In genomic region chr7:127959770-127960169, GRCh38 we compare ENCODE assay signal across 21 cellular contexts.
DNase-seq lines count a peak whose midpoint lies in the region; ATAC-seq, FAIRE-seq and TF ChIP-seq lines count a peak whose summit lies in the region.
"Had no signal": no experiment of that assay in that cellular context is flagged by ENCODE, and none has a peak within 500 bp of the region (broad histone marks: within the 10 kb centered on the region; RNA-seq: fewer than 3 reads in every experiment).

No MANE protein-coding gene starts in this region.

- no peak overlapping the region for H2AFZ ChIP-seq in MM.1S (ENCODE audit: low read length)

- no peaks in the 10 kb centered on the region for H4K20me1 ChIP-seq in MM.1S (ENCODE audit: insufficient read depth, low read length)

- peaks cover 9% of the 10 kb centered on the region; the same call in 1 of the 2 replicates for H3F3A ChIP-seq in MM.1S (ENCODE audit: insufficient read depth, low read length)

- H3K36me3 ChIP-seq in MM.1S (replicated peaks; ENCODE audit: insufficient read depth, low read length) = no peaks in the 10 kb centered on the region; the same call in 1 of the 2 replicates
- H3K36me3 ChIP-seq in lower lobe of right lung = no peaks in the 10 kb centered on the region
- H3K36me3 ChIP-seq: colonic mucosa, Peyer's patch, prostate gland had no signal

- H3K4me1 ChIP-seq in MM.1S (ENCODE audit: low read length) = peaks cover 29% of the 10 kb centered on the region
- no peaks in the 10 kb centered on the region for H3K4me1 ChIP-seq in lower lobe of right lung
- H3K4me1 ChIP-seq: colonic mucosa, Peyer's patch, prostate gland had no signal

- H3K27ac ChIP-seq in MM.1S (ENCODE audit: low read length) (peak overlapping the region; percentile 5; the same call in 1 of the 2 replicates), lower lobe of right lung (no peak overlapping the region)
- H3K27ac ChIP-seq: colonic mucosa, left lung, Peyer's patch, prostate gland had no signal

- ATAC-seq in GM18909 (IDR thresholded peaks at IDR 0.05; ENCODE audit: poor library complexity, unreplicated experiment) = peak; percentile 75
- ATAC-seq in HG02678 (IDR thresholded peaks at IDR 0.05; ENCODE audit: unreplicated experiment) = peak; percentile 80
- ATAC-seq in lower lobe of right lung = no peak
- no peak for ATAC-seq in GM21367 (IDR thresholded peaks at IDR 0.05; ENCODE audit: unreplicated experiment)
- ATAC-seq: left lung had no signal

- H3K9me3 ChIP-seq in MM.1S (replicated peaks; ENCODE audit: insufficient read depth, low read length) (no peaks in the 10 kb centered on the region), lower lobe of right lung (no peaks in the 10 kb centered on the region)
- H3K9me3 ChIP-seq: colonic mucosa, left lung, Peyer's patch, prostate gland had no signal

- FAIRE-seq in RCC 7860 (lab: Jason Lieb, UNC) = no peak
- FAIRE-seq: G401.6 had no signal

- no peak for TF ChIP-seq CTCF in MM.1S (IDR thresholded peaks at IDR 0.05; ENCODE audit: low read length)
- no peak for TF ChIP-seq CTCF in lower lobe of right lung (IDR thresholded peaks at IDR 0.05)

- H3K9ac ChIP-seq in MM.1S (ENCODE audit: low read length) = no peak overlapping the region

- peak; percentile 26 for DNase-seq in COLO668 (lab: John Stamatoyannopoulos, UW; ENCODE audit: unreplicated experiment)
- DNase-seq in MM.1S = no peak
- DNase-seq in lower lobe of right lung = no peak
- no peak for DNase-seq in posterior vena cava (ENCODE audit: low spot score)
- DNase-seq in RCC 7860 (ENCODE audit: low spot score) = no peak
- DNase-seq: activated CD4-positive, alpha-beta T cell treated with anti-CD3 and anti-CD28 coated beads for 1 hour; anterior cingulate cortex; colonic mucosa; COR-L47; GOT3; hippocampal formation; left lung; NCI-H1092 treated with DMSO at 0.1 percent for 48 hours; NCI-H524; Peyer's patch; T-helper 1 cell had no signal

- intact Hi-C loops in lower lobe of right lung (cut with DNase I) (no loop called here), posterior vena cava (cut with DNase I) (no loop called here)

- no peak overlapping the region for H3K4me2 ChIP-seq in MM.1S (ENCODE audit: low read depth, low read length)

- H3K4me3 ChIP-seq in MM.1S (ENCODE audit: low read length) (no peak overlapping the region), lower lobe of right lung (no peak overlapping the region)
- H3K4me3 ChIP-seq: colonic mucosa, left lung, Peyer's patch, prostate gland had no signal

- H3K9me2 ChIP-seq in MM.1S (replicated peaks; ENCODE audit: insufficient read depth, low read length) = no peaks in the 10 kb centered on the region

- H3K79me2 ChIP-seq in MM.1S (ENCODE audit: low read length) = peaks cover 62% of the 10 kb centered on the region

- H3K27me3 ChIP-seq in MM.1S (replicated peaks; ENCODE audit: insufficient read depth, low read length) = no peaks in the 10 kb centered on the region
- no peaks in the 10 kb centered on the region for H3K27me3 ChIP-seq in lower lobe of right lung (ENCODE audit: low read depth)
- H3K27me3 ChIP-seq: colonic mucosa, left lung, Peyer's patch had no signal

Comparison
In these comparisons a context has a peak if more than half of its experiments do, and no peak if none do; other contexts are left out.
1. ATAC-seq: peak in GM18909 (single experiment) and HG02678 (single experiment); none in lower lobe of right lung (0 of 2) and GM21367 (single experiment).